Comparison of ENCODE assay signal across 12 cellular contexts in the genomic region with DNA sequence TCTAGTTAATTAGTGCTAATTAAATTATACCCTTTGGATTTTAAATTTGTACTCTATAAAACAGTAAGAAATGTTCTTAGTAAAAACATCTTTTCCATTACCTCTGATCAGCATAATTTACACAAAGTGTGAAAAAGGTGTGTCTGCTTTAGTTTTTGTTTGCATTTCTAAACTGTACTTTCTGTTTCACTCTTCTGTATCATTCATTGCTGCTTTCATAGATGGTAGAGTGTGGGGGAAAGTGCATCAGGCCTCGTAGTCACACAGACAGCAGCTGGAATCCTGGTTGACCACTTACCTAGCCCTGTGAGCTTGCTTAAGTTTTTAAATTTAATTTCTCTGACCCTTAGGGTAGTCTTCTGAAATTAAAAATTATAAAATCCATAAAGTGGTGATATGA.
DNase-seq lines count a peak whose midpoint lies in the region; ATAC-seq and TF ChIP-seq lines count a peak whose summit lies in the region.
"Had no signal": no experiment of that assay in that cellular context is flagged by ENCODE, and none has a peak within 500 bp of the region (broad histone marks: within the 10 kb centered on the region; RNA-seq: fewer than 3 reads in every experiment).

No MANE protein-coding gene starts in this region.

- DNase-seq in GM10266 (ENCODE audit: extremely low spot score) (peak; percentile 8), NCI-H146 treated with DMSO at 0.1 percent for 48 hours (lab: John Stamatoyannopoulos, UW; ENCODE audit: unreplicated experiment) (no peak), GDM1 (lab: John Stamatoyannopoulos, UW) (no peak)
- DNase-seq: foreskin melanocyte, IMR-90, left lung, NCI-H2081 had no signal

- ATAC-seq in GM19463 (IDR thresholded peaks at IDR 0.05; ENCODE audit: unreplicated experiment) (peak; percentile 97), HG02852 (IDR thresholded peaks at IDR 0.05; ENCODE audit: unreplicated experiment) (peak; percentile 81), HG03558 (IDR thresholded peaks at IDR 0.05; ENCODE audit: extremely low read depth, unreplicated experiment) (peak; percentile 88), esophagus mucosa (no peak), HG02970 (IDR thresholded peaks at IDR 0.05; ENCODE audit: low FRiP score, unreplicated experiment) (no peak)
- ATAC-seq: left lung had no signal

- TF ChIP-seq CTCF in GM10266 (IDR thresholded peaks at IDR 0.05; ENCODE audit: control insufficient read depth, insufficient read depth, low read depth, missing control alignments): no peak

Comparison
In these comparisons a context has a peak if more than half of its experiments do, and no peak if none do; other contexts are left out.
1. ATAC-seq: peak in GM19463 (single experiment), HG02852 (single experiment) and HG03558 (single experiment); none in esophagus mucosa (single experiment) and HG02970 (single experiment).